In the genomic region with DNA sequence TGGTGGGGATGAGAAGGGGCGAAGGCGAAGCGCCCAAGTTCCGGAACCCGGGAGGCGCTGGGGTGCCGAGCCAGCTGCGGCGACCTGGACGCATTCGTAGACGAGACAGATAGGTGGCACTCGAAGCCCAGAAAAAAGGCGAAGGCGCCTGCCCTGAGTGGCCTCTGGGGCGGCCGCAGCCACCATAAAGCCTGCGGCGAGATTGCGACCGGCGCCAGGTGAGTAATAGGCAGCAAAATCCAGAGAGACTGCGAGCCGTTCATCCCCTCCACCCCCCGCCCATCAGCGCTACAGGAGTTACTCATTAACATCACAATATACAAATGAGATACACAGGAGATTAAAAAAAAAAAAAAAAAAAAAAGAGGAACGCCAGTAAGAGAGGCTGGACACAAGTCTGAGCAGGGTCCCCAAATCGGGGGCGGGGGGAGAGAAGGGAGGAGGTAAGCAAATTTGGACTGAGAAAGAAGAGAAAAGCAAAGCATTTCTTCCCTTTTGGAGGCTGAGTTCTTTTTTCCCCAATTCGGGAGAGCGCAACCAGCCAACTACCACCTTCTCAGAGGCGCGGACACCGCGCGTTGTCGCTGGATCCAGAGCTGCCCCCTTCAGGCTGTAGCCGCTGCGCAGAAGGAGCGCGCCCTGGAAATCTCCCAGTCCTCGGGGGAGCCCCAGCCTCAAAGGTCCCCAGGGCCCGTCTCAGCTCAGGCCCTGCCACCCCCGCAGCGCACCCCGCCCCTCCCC, we compare ENCODE assay signal across 8 cellular contexts. TPM values are rescaled to one million over a fixed set of nuclear protein-coding genes. Genes with fewer than 3 reads are reported as not detected.
DNase-seq lines count a peak whose midpoint lies in the region; FAIRE-seq and TF ChIP-seq lines count a peak whose summit lies in the region.

No MANE protein-coding gene starts in this region.

- peaks cover 24% of the 10 kb centered on the region for H3K4me1 Mint-ChIP-seq in brain

- FAIRE-seq in GM12892 (lab: Jason Lieb, UNC) = no peak

- TF ChIP-seq CTCF in 22Rv1 (IDR thresholded peaks at IDR 0.05) (peak; percentile 77), GM10266 (IDR thresholded peaks at IDR 0.05; ENCODE audit: control insufficient read depth, insufficient read depth, low read depth, missing control alignments) (peak; percentile 3), brain (conservative IDR thresholded peaks at IDR 0.05) (peak; percentile 81 to 88)

- H3K9me3 Mint-ChIP-seq in brain = peaks cover 0 to 11% (median 0%) of the 10 kb centered on the region in 5 experiments

- H3K27me3 Mint-ChIP-seq in brain = peaks cover 100% of the 10 kb centered on the region

- H3K27ac Mint-ChIP-seq in brain = peak overlapping the region in 3 of 5 experiments; percentile 49 to 68 (median 63)

- H3K27ac ChIP-seq in 22Rv1 = peak overlapping the region; percentile 99
- H3K27ac ChIP-seq in skin epidermis = peak overlapping the region in 5 of 21 experiments; percentile 5 to 79 (median 66)

- DNase-seq in GM10266 (ENCODE audit: extremely low spot score) (peak; percentile 70), NCI-H2196 (lab: John Stamatoyannopoulos, UW; ENCODE audit: unreplicated experiment) (peak; percentile 90), iPS-NIHi7 (ENCODE audit: extremely low spot score) (peak; percentile 67), AML-193 (lab: John Stamatoyannopoulos, UW) (no peak), GM12892 (ENCODE audit: insufficient read length) (no peak)

- H3K4me3 Mint-ChIP-seq in brain = peak overlapping the region; percentile 73 to 90 (median 82)

- peaks cover 1% of the 10 kb centered on the region for H3K36me3 Mint-ChIP-seq in brain

- no peak for TF ChIP-seq POLR2A in GM12892 (IDR thresholded peaks at IDR 0.05; ENCODE audit: low read depth, low read length)

- H3K4me3 ChIP-seq in skin epidermis = peak overlapping the region in 6 of 7 experiments; percentile 3 to 26 (median 8)

RNA-seq across cellular contexts. Expression of gene TBX3, which starts 15.7 kb away (rescaled TPM):
- polyA plus RNA-seq in brain (ENCODE audit: insufficient read depth, low read depth, low replicate concordance) = 5.1 TPM
- polyA plus RNA-seq in GM12892 (2012; ENCODE audit: missing spikeins) = not detected

Comparison
In these comparisons a context has a peak if more than half of its experiments do, and no peak if none do; other contexts are left out.
1. CTCF ChIP-seq: peak in every context shown above with its lines; median percentile 84 in brain; 77 in 22Rv1; 3 in GM10266.
2. DNase-seq: peak in GM10266 (single experiment), NCI-H2196 (single experiment) and iPS-NIHi7 (single experiment); none in AML-193 (0 of 2) and GM12892 (single experiment).